Comparison of ENCODE assay signal across 8 cellular contexts in the genomic region with DNA sequence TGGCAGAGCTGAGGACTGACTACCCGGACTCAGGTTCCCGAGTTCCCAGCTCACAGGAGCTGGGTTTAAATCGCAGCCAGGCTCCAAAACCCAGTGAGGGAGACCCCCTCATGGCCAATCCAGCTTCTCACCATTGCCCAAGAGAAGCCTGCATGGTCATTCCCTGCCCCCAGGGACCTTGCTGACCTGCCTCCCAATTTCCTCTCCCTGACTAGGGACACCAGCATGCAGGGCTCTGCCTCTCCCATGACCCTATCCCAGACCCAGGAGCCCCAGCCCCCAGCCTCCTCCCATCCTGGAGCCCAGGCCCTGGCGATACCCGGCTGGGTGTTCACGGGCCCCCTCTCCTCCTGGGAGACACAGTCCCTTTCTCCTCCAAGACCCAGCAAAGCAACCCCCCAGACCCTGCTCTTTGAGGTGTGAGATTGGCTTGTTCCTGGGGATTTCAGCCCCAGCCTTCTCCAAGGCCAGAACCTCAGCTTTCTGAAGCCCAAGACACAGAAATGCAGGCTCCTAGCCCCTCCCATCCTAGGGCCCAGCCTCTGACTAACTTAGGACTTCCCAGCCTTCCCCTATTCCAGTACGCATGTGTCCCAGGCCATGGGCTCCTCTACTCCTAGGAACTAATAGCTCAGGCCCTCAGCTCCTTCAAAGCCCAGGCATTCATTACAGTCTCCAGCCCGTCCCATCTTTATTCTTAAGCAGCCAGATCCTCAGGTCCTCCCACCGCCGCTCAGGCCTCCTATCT. TPM values are rescaled to one million over a fixed set of nuclear protein-coding genes. Genes with fewer than 3 reads are reported as not detected.
DNase-seq lines count a peak whose midpoint lies in the region; ATAC-seq and TF ChIP-seq lines count a peak whose summit lies in the region.

No MANE protein-coding gene starts in this region.

- H3K27ac Mint-ChIP-seq in T-helper 2 cell treated with Interferon-gamma antibody and Interleukin-4, amounts not matched to agents 5 μg/mL and 100 μg/mL, for 36 hours: peak overlapping the region; percentile 97

- peak; percentile 19 for ATAC-seq in left lobe of liver
- ATAC-seq in GM19455 (IDR thresholded peaks at IDR 0.05; ENCODE audit: unreplicated experiment): no peak
- ATAC-seq in HG02610 (IDR thresholded peaks at IDR 0.05; ENCODE audit: unreplicated experiment): no peak

- no peaks in the 10 kb centered on the region for H3K27me3 Mint-ChIP-seq in T-helper 2 cell treated with Interferon-gamma antibody and Interleukin-4, amounts not matched to agents 5 μg/mL and 100 μg/mL, for 36 hours (ENCODE audit: low read depth)

- peak overlapping the region; percentile 94 for H3K27ac ChIP-seq in substantia nigra (ENCODE audit: low read depth, low read length, poor library complexity, severe bottlenecking)

- no peak for TF ChIP-seq CTCF in choroid plexus epithelial cell (conservative IDR thresholded peaks at IDR 0.05; ENCODE audit: low read depth, low read length)

- H3K9me3 Mint-ChIP-seq in T-helper 2 cell treated with Interferon-gamma antibody and Interleukin-4, amounts not matched to agents 5 μg/mL and 100 μg/mL, for 36 hours: no peaks in the 10 kb centered on the region

- H3K4me3 ChIP-seq in choroid plexus epithelial cell (ENCODE audit: low read depth, low read length): peak overlapping the region; percentile 87

- peaks cover 27% of the 10 kb centered on the region for H3K4me1 Mint-ChIP-seq in T-helper 2 cell treated with Interferon-gamma antibody and Interleukin-4, amounts not matched to agents 5 μg/mL and 100 μg/mL, for 36 hours (ENCODE audit: low read depth)

- peak; percentile 5 for DNase-seq in T-helper 2 cell treated with Interferon-gamma antibody and Interleukin-4, amounts not matched to agents 5 μg/mL and 100 μg/mL, for 36 hours (ENCODE audit: low spot score)
- DNase-seq in T-helper 2 cell: no peak
- peak; percentile 58 for DNase-seq in OCI-M1 (lab: John Stamatoyannopoulos, UW)
- peak; percentile 91 for DNase-seq in choroid plexus epithelial cell (ENCODE audit: low read depth)
- peak; percentile 58 for DNase-seq in left lobe of liver (ENCODE audit: low spot score)
- peak in 13 of 49 donors; percentile 16 to 52 (median 30) for DNase-seq in substantia nigra (lab: John Stamatoyannopoulos, UW)

- H3K4me3 Mint-ChIP-seq in T-helper 2 cell treated with Interferon-gamma antibody and Interleukin-4, amounts not matched to agents 5 μg/mL and 100 μg/mL, for 36 hours: peak overlapping the region; percentile 90

- peaks cover 27% of the 10 kb centered on the region for H3K36me3 Mint-ChIP-seq in T-helper 2 cell treated with Interferon-gamma antibody and Interleukin-4, amounts not matched to agents 5 μg/mL and 100 μg/mL, for 36 hours (ENCODE audit: low read depth)

RNA-seq across cellular contexts. Expression of gene GYS1, which starts 1.1 kb away (rescaled TPM):
- total RNA-seq in left lobe of liver: 13.6 TPM

RNA-seq across cellular contexts. Expression of gene RUVBL2, which starts 1.7 kb away (rescaled TPM):
- 34.3 TPM for total RNA-seq in left lobe of liver

RNA-seq across cellular contexts. Expression of gene LHB, which starts 24.9 kb away (rescaled TPM):
- not detected for total RNA-seq in left lobe of liver

RNA-seq across cellular contexts. Expression of gene FTL, which starts 26.9 kb away (rescaled TPM):
- total RNA-seq in left lobe of liver: 8,713 TPM

RNA-seq across cellular contexts. Expression of gene CGB3, which starts 32.1 kb away (rescaled TPM):
- total RNA-seq in left lobe of liver: not detected

Comparison
In these comparisons a context has a peak if more than half of its experiments do, and no peak if none do; other contexts are left out.
1. DNase-seq: peak in T-helper 2 cell treated with Interferon-gamma antibody and Interleukin-4, amounts not matched to agents 5 μg/mL and 100 μg/mL, for 36 hours (single experiment), OCI-M1 (single experiment), choroid plexus epithelial cell (single experiment) and left lobe of liver (single experiment); none in T-helper 2 cell (0 of 5).